Comparison of ENCODE assay signal across 20 cellular contexts in the genomic region with DNA sequence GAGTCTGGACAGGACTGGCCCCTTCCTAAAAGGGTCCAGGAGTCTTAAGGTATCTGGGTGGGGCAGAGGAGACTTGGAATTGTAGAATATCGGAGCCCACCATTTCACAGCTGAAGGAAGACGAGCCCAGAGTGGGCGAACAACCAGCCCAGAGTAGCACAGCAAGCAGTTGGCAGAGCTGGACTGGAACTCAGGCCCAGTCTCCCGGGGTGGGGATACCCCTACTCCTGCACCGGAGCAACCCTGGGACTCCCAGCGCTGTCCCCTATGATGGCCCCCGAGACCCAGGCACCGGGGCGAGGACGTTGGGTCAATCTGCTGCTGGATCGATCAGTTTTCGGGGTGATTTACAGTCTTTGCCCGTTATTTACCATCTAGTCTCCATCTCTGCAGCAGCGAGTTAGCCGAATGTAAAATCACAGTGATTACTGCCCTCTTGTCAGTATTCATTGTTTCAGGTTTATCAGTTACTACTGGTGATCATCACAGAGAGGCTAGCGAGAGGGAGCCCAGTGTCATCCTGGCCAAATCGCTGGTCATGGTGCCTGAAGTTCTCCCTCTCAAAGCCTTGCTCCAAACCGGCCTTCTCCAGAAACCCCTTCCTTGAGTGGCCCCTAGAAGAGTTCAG.
DNase-seq lines count a peak whose midpoint lies in the region; ATAC-seq, FAIRE-seq and TF ChIP-seq lines count a peak whose summit lies in the region.
"Had no signal": no experiment of that assay in that cellular context is flagged by ENCODE, and none has a peak within 500 bp of the region (broad histone marks: within the 10 kb centered on the region; RNA-seq: fewer than 3 reads in every experiment).

No MANE protein-coding gene starts in this region.

- no peak overlapping the region for H2BK120ac ChIP-seq in mesenchymal stem cell (ENCODE audit: low read depth, low read length)

- no peak overlapping the region for H4K8ac ChIP-seq in mesenchymal stem cell (ENCODE audit: low read length)

- H3K14ac ChIP-seq in mesenchymal stem cell (ENCODE audit: low read length in 2 of 2): no peak overlapping the region

- H3K27ac Mint-ChIP-seq in astrocyte (ENCODE audit: unreplicated experiment): peak overlapping the region; percentile 78
- H3K27ac Mint-ChIP-seq in activated T-cell treated with anti-CD3 and anti-CD28 coated beads, Interleukin-2, amount 50 U/mL, for 24 hours: no peak overlapping the region
- H3K27ac Mint-ChIP-seq: CD4-positive, alpha-beta T cell had no signal

- H2BK15ac ChIP-seq in mesenchymal stem cell (ENCODE audit: low read depth, poor library complexity, severe bottlenecking): peak overlapping the region; percentile 45

- intact Hi-C loops in cardiac septum (cut with DNase I): no loop called here
- intact Hi-C loops in heart right ventricle (cut with DNase I): no loop called here
- intact Hi-C loops in spleen (cut with DNase I; ENCODE audit: low total_unique reads): no loop called here

- H3K4me1 Mint-ChIP-seq in astrocyte (ENCODE audit: low read depth, unreplicated experiment): peaks cover 35% of the 10 kb centered on the region
- H3K4me1 Mint-ChIP-seq in activated T-cell treated with anti-CD3 and anti-CD28 coated beads, Interleukin-2, amount 50 U/mL, for 24 hours (ENCODE audit: low read depth): peaks cover 14% of the 10 kb centered on the region

- H4K91ac ChIP-seq in mesenchymal stem cell (ENCODE audit: low read length): peak overlapping the region; percentile 19

- H3K36me3 ChIP-seq in heart right ventricle: no peaks in the 10 kb centered on the region
- H3K36me3 ChIP-seq in astrocyte (ENCODE audit: insufficient read depth, low read length): no peaks in the 10 kb centered on the region
- H3K36me3 ChIP-seq in mesenchymal stem cell (ENCODE audit: control insufficient read depth in 1 of 2, insufficient read depth in 2 of 2, low read depth in 1 of 2, low read length in 2 of 2): no peaks in the 10 kb centered on the region
- H3K36me3 ChIP-seq in spleen: no peaks in the 10 kb centered on the region
- H3K36me3 ChIP-seq in MM.1S (replicated peaks; ENCODE audit: insufficient read depth, low read length): no peaks in the 10 kb centered on the region

- no peak overlapping the region for H2AFZ ChIP-seq in astrocyte (ENCODE audit: low read depth, low read length)
- H2AFZ ChIP-seq in mesenchymal stem cell (ENCODE audit: low read depth, low read length): no peak overlapping the region
- no peak overlapping the region for H2AFZ ChIP-seq in MM.1S (ENCODE audit: low read length)

- WGBS in heart right ventricle, 2 donors: 95 to 97% methylated on average over 18 of the region's 18 CpGs
- WGBS in mesenchymal stem cell: 97% methylated on average over 18 of the region's 18 CpGs
- 85 to 91% (median 89%) methylated on average over 16 to 18 of the region's 18 CpGs for whole genome bisulfite sequencing in spleen, 5 donors

- H3K4ac ChIP-seq in mesenchymal stem cell (ENCODE audit: low read depth in 1 of 2, low read length in 2 of 2): peak overlapping the region; percentile 38 to 48

- H3K9me3 Mint-ChIP-seq in astrocyte (ENCODE audit: unreplicated experiment): no peaks in the 10 kb centered on the region
- H3K9me3 Mint-ChIP-seq in activated T-cell treated with anti-CD3 and anti-CD28 coated beads, Interleukin-2, amount 50 U/mL, for 24 hours: no peaks in the 10 kb centered on the region
- H3K9me3 Mint-ChIP-seq: CD4-positive, alpha-beta T cell had no signal

- no peaks in the 10 kb centered on the region for H3F3A ChIP-seq in MM.1S (ENCODE audit: insufficient read depth, low read length)

- H3K9ac ChIP-seq in astrocyte (ENCODE audit: low read length): no peak overlapping the region
- no peak overlapping the region for H3K9ac ChIP-seq in mesenchymal stem cell (ENCODE audit: low read length)
- no peak overlapping the region for H3K9ac ChIP-seq in MM.1S (ENCODE audit: low read length)

- peaks cover 2% of the 10 kb centered on the region for H3K36me3 Mint-ChIP-seq in astrocyte (ENCODE audit: low read depth, unreplicated experiment)
- H3K36me3 Mint-ChIP-seq in activated T-cell treated with anti-CD3 and anti-CD28 coated beads, Interleukin-2, amount 50 U/mL, for 24 hours (ENCODE audit: low read depth): no peaks in the 10 kb centered on the region

- no peaks in the 10 kb centered on the region for H3K27me3 Mint-ChIP-seq in astrocyte (ENCODE audit: low read depth, unreplicated experiment)
- no peaks in the 10 kb centered on the region for H3K27me3 Mint-ChIP-seq in activated T-cell treated with anti-CD3 and anti-CD28 coated beads, Interleukin-2, amount 50 U/mL, for 24 hours
- H3K27me3 Mint-ChIP-seq: CD4-positive, alpha-beta T cell had no signal

- H4K20me1 ChIP-seq in astrocyte (ENCODE audit: insufficient read depth, low read length) (no peaks in the 10 kb centered on the region), MM.1S (ENCODE audit: insufficient read depth, low read length) (no peaks in the 10 kb centered on the region)

- H3K4me3 ChIP-seq in heart right ventricle (no peak overlapping the region), astrocyte (ENCODE audit: insufficient read depth, low read depth, low read length) (no peak overlapping the region), mesenchymal stem cell (ENCODE audit: insufficient read depth in 1 of 2, low read depth in 1 of 2, low read length in 2 of 2) (no peak overlapping the region), spleen (no peak overlapping the region), MM.1S (ENCODE audit: low read length) (no peak overlapping the region)

- H2AK5ac ChIP-seq in mesenchymal stem cell (ENCODE audit: low read length, severe bottlenecking): peak overlapping the region; percentile 96

- no peak for TF ChIP-seq CTCF in heart right ventricle (IDR thresholded peaks at IDR 0.05)
- no peak for TF ChIP-seq CTCF in astrocyte (IDR thresholded peaks at IDR 0.05; ENCODE audit: insufficient read depth, low read depth, low read length)
- TF ChIP-seq CTCF in spleen (IDR thresholded peaks at IDR 0.05 in 8 of 11, conservative IDR thresholded peaks at IDR 0.05 in 3 of 11): no peak
- TF ChIP-seq CTCF in MM.1S (IDR thresholded peaks at IDR 0.05; ENCODE audit: low read length): no peak

- H3K79me2 ChIP-seq in astrocyte (ENCODE audit: insufficient read depth, low read length): no peaks in the 10 kb centered on the region
- no peaks in the 10 kb centered on the region for H3K79me2 ChIP-seq in MM.1S (ENCODE audit: low read length)

- no peak overlapping the region for H3K4me2 ChIP-seq in astrocyte (ENCODE audit: low read length)
- H3K4me2 ChIP-seq in mesenchymal stem cell (ENCODE audit: low read length, poor library complexity, severe bottlenecking): no peak overlapping the region
- H3K4me2 ChIP-seq in MM.1S (ENCODE audit: low read depth, low read length): no peak overlapping the region

- H3K79me1 ChIP-seq in mesenchymal stem cell (replicated peaks; ENCODE audit: low read length, poor library complexity, severe bottlenecking): peaks cover 1% of the 10 kb centered on the region

- H2BK5ac ChIP-seq in mesenchymal stem cell (ENCODE audit: low read depth, low read length, poor library complexity, severe bottlenecking): no peak overlapping the region

- peak overlapping the region in 1 of 2 experiments; percentile 14 for H3K18ac ChIP-seq in mesenchymal stem cell (ENCODE audit: low read depth in 1 of 2, low read length in 2 of 2)

- H3K4me3 Mint-ChIP-seq in astrocyte (ENCODE audit: unreplicated experiment): no peak overlapping the region
- H3K4me3 Mint-ChIP-seq in activated T-cell treated with anti-CD3 and anti-CD28 coated beads, Interleukin-2, amount 50 U/mL, for 24 hours: no peak overlapping the region
- H3K4me3 Mint-ChIP-seq: CD4-positive, alpha-beta T cell; H9 had no signal

- H3K9me3 ChIP-seq in heart right ventricle (no peaks in the 10 kb centered on the region), astrocyte (ENCODE audit: insufficient read depth, low read depth, low read length) (no peaks in the 10 kb centered on the region), mesenchymal stem cell (ENCODE audit: control insufficient read depth, low read length) (no peaks in the 10 kb centered on the region), spleen (no peaks in the 10 kb centered on the region), MM.1S (replicated peaks; ENCODE audit: insufficient read depth, low read length) (no peaks in the 10 kb centered on the region)

- ATAC-seq in heart right ventricle: no peak
- ATAC-seq: PC-3 had no signal

- no peak overlapping the region for H3K27ac ChIP-seq in heart right ventricle
- H3K27ac ChIP-seq in astrocyte (ENCODE audit: low read depth, low read length): no peak overlapping the region
- H3K27ac ChIP-seq in mesenchymal stem cell (ENCODE audit: low read length, poor library complexity, severe bottlenecking): no peak overlapping the region
- H3K27ac ChIP-seq in spleen: no peak overlapping the region
- H3K27ac ChIP-seq in MM.1S (ENCODE audit: low read length): no peak overlapping the region

- H3K4me1 ChIP-seq in heart right ventricle: peaks cover 0 to 37% (median 6%) of the 10 kb centered on the region in 9 donors
- peaks cover 28% of the 10 kb centered on the region for H3K4me1 ChIP-seq in astrocyte (ENCODE audit: insufficient read depth, low read length)
- peaks cover 48% of the 10 kb centered on the region for H3K4me1 ChIP-seq in mesenchymal stem cell (ENCODE audit: control insufficient read depth, insufficient read depth, low read depth, low read length)
- H3K4me1 ChIP-seq in spleen: peaks cover 0 to 17% (median 6%) of the 10 kb centered on the region in 6 donors
- H3K4me1 ChIP-seq in MM.1S (ENCODE audit: low read length): no peaks in the 10 kb centered on the region

- H3K9me2 ChIP-seq in MM.1S (replicated peaks; ENCODE audit: insufficient read depth, low read length): no peaks in the 10 kb centered on the region

- H2BK12ac ChIP-seq in mesenchymal stem cell (ENCODE audit: low read length in 2 of 2): peak overlapping the region; percentile 11 to 95

- H3K27me3 ChIP-seq in heart right ventricle (no peaks in the 10 kb centered on the region), astrocyte (ENCODE audit: insufficient read depth, low read length) (no peaks in the 10 kb centered on the region), mesenchymal stem cell (ENCODE audit: control insufficient read depth in 1 of 2, insufficient read depth in 1 of 2, low read length in 2 of 2) (no peaks in the 10 kb centered on the region), spleen (replicated peaks in 1 of 7) (no peaks in the 10 kb centered on the region), MM.1S (replicated peaks; ENCODE audit: insufficient read depth, low read length) (no peaks in the 10 kb centered on the region)

- no peak overlapping the region for H3K23ac ChIP-seq in mesenchymal stem cell (ENCODE audit: low read length in 2 of 2)

- DNase-seq in cardiac septum (ENCODE audit: low spot score) (peak; percentile 74), heart right ventricle (no peak), astrocyte (ENCODE audit: low read depth) (no peak), mesenchymal stem cell (no peak), spleen (peak; percentile 55), MM.1S (no peak), RPMI8226 (no peak)
- no peak for DNase-seq in activated T-cell treated with anti-CD3 and anti-CD28 coated beads, Interleukin-2, amount 50 U/mL, for 24 hours
- DNase-seq: Calu3; CD4-positive, alpha-beta T cell; NCI-H1092; NCI-H1694; NCI-H2107; NCI-H226; NCI-H526 treated with DMSO at 0.1 percent for 48 hours; PC-3; SHP77 had no signal

- no peak for TF ChIP-seq POLR2A in spleen (IDR thresholded peaks at IDR 0.05)

- FAIRE-seq in astrocyte (lab: Jason Lieb, UNC): no peak
- FAIRE-seq: A204.1, GM12891 had no signal

Comparison
In these comparisons a context has a peak if more than half of its experiments do, and no peak if none do; other contexts are left out.
1. DNase-seq: peak in cardiac septum (single experiment) and spleen (single experiment); none in heart right ventricle (0 of 2), astrocyte (single experiment), mesenchymal stem cell (single experiment), activated T-cell treated with anti-CD3 and anti-CD28 coated beads, Interleukin-2, amount 50 U/mL, for 24 hours (single experiment), MM.1S (single experiment) and RPMI8226 (single experiment).